Comparison of ENCODE assay signal across 22 cellular contexts in the genomic region with DNA sequence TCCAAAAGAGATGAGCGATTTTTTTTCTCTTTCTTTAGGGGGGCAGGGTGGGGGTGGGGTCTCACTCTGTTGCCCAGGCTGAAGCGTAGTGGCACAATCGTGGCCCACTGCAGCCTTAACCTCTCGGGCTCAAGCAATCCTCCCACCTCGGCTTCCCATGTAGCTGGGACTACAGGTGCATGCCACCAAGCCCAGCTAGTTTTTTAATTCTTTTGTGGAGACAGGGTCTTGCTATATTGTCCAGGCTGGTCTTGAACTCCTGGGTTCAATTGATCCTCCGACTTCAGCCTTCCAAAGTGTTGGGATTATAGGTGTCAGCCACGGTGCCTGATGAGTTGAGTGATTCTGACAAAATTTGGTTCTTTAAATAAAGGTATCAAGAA.
"Had no signal": no experiment of that assay in that cellular context is flagged by ENCODE, and none has a peak within 500 bp of the region (broad histone marks: within the 10 kb centered on the region; RNA-seq: fewer than 3 reads in every experiment).

No MANE protein-coding gene starts in this region.

- H3K36me3 ChIP-seq: colonic mucosa, esophagus squamous epithelium, gastrocnemius medialis, heart right ventricle, left lung, lower lobe of right lung had no signal

- H3K27me3 ChIP-seq: colonic mucosa, esophagus squamous epithelium, gastrocnemius medialis, heart right ventricle, left lung had no signal

- H3K4me3 ChIP-seq: colonic mucosa, esophagus squamous epithelium, gastrocnemius medialis, heart right ventricle, left lung, lower lobe of right lung, mucosa of descending colon had no signal

- H3K27ac ChIP-seq: colonic mucosa, epithelial cell of prostate, esophagus squamous epithelium, gastrocnemius medialis, heart right ventricle, left lung, lower lobe of right lung had no signal

- H3K4me1 ChIP-seq: colonic mucosa, esophagus squamous epithelium, gastrocnemius medialis, heart right ventricle, lower lobe of right lung had no signal

- ATAC-seq: effector memory CD8-positive, alpha-beta T cell; esophagus mucosa; gastrocnemius medialis; heart right ventricle; left cardiac atrium; left lung; left ventricle myocardium superior; lower lobe of right lung; mucosa of descending colon had no signal

- H3K9me3 ChIP-seq: colonic mucosa, esophagus squamous epithelium, gastrocnemius medialis, heart right ventricle, left lung, lower lobe of right lung, mucosa of descending colon had no signal

- DNase-seq: colonic mucosa; effector CD8-positive, alpha-beta T cell; effector memory CD8-positive, alpha-beta T cell; endodermal cell; erythroblast; esophagus squamous epithelium; foreskin fibroblast; foreskin melanocyte; gastrocnemius medialis; glutamatergic neuron; head of caudate nucleus; heart right ventricle; hippocampal formation; left cardiac atrium; left lung; left ventricle myocardium superior; lower lobe of right lung; mesenchymal stem cell; mucosa of descending colon; naive B cell had no signal
